Comparison of ENCODE assay signal across 19 cellular contexts in genomic region chr4:126991965-126992364, GRCh38.
DNase-seq lines count a peak whose midpoint lies in the region; ATAC-seq and TF ChIP-seq lines count a peak whose summit lies in the region.
"Had no signal": no experiment of that assay in that cellular context is flagged by ENCODE, and none has a peak within 500 bp of the region (broad histone marks: within the 10 kb centered on the region; RNA-seq: fewer than 3 reads in every experiment).

No MANE protein-coding gene starts in this region.

- intact Hi-C loops in A673 (cut with micrococcal nuclease; ENCODE audit: unreplicated experiment) = no loop called here
- intact Hi-C loops in Right ventricle myocardium superior (cut with DNase I) = no loop called here
- intact Hi-C loops in right lobe of liver (cut with DNase I) = no loop called here

- H3K9me3 ChIP-seq in A673 (ENCODE audit: low read depth, low read length, poor library complexity, severe bottlenecking) = no peaks in the 10 kb centered on the region
- peaks cover 0 to 4% (median 0%) of the 10 kb centered on the region in 4 donors for H3K9me3 ChIP-seq in right lobe of liver
- H3K9me3 ChIP-seq: colonic mucosa, prostate gland had no signal

- ATAC-seq in Right ventricle myocardium superior (ENCODE audit: poor library complexity) (no peak), right lobe of liver (no peak)
- ATAC-seq: activated naive CD8-positive, alpha-beta T cell treated with anti-CD3 and anti-CD28 coated beads, Interleukin-2, amount 50 U/mL, for 24 hours; stimulated activated naive CD8-positive, alpha-beta T cell treated with anti-CD3 and anti-CD28 coated beads, Interleukin-15, amount 100 ng/mL, for 72 hours had no signal

- no peak for TF ChIP-seq POLR2A in right lobe of liver (IDR thresholded peaks at IDR 0.05)

- H3K4me1 ChIP-seq in A673 (ENCODE audit: insufficient read depth, low read length, poor library complexity, severe bottlenecking) (no peaks in the 10 kb centered on the region), right lobe of liver (no peaks in the 10 kb centered on the region)
- H3K4me1 ChIP-seq: colonic mucosa, prostate gland had no signal

- H3K27me3 ChIP-seq in A673 (replicated peaks; ENCODE audit: insufficient read depth, low read depth, low read length, poor library complexity) (no peaks in the 10 kb centered on the region), right lobe of liver (no peaks in the 10 kb centered on the region)
- H3K27me3 ChIP-seq: colonic mucosa had no signal

- POLR2A ChIA-PET in A673 (lab: Charles Lee; ENCODE audit: low non-redundant PET) = no interaction called here

- TF ChIP-seq CTCF in A673 (conservative IDR thresholded peaks at IDR 0.05; ENCODE audit: low read depth, low read length) = no peak
- no peak for TF ChIP-seq CTCF in right lobe of liver (IDR thresholded peaks at IDR 0.05)

- no TSS peak for BruUV-seq in A673 (replicated peaks; lab: Mats Ljungman, UMichigan)

- WGBS in right lobe of liver (ENCODE audit: insufficient coverage, low coverage, low lambda C conversion rate, missing lambda C conversion rate) = 83% methylated on average over 1 of the region's 1 CpG

- no peak overlapping the region for H3K27ac ChIP-seq in A673 (ENCODE audit: low read depth, low read length, poor library complexity, severe bottlenecking)
- no peak overlapping the region for H3K27ac ChIP-seq in right lobe of liver
- H3K27ac ChIP-seq: colonic mucosa, KMS-11, prostate gland had no signal

- in situ Hi-C loops in KBM-7 (cut with MboI; ENCODE audit: low pct_unique_long_range_greater_than_20kb, low sequenced_read_pairs) = no loop called here

- CTCF ChIA-PET in A673 (lab: Charles Lee) = no interaction called here

- H3K4me3 ChIP-seq in A673 (ENCODE audit: low read depth, low read length, poor library complexity, severe bottlenecking) (no peak overlapping the region), right lobe of liver (no peak overlapping the region)
- H3K4me3 ChIP-seq: colonic mucosa, prostate gland had no signal

- H3K36me3 ChIP-seq in A673 (ENCODE audit: insufficient read depth, low read length, poor library complexity, severe bottlenecking) (no peaks in the 10 kb centered on the region), right lobe of liver (no peaks in the 10 kb centered on the region)
- H3K36me3 ChIP-seq: colonic mucosa, prostate gland had no signal

- DNase-seq in A673 (ENCODE audit: low spot score) = peak; percentile 23
- DNase-seq in H4 (ENCODE audit: low spot score) = peak; percentile 62
- peak; percentile 21 for DNase-seq in brain pericyte (ENCODE audit: low read depth, low spot score)
- DNase-seq in inferior parietal cortex (ENCODE audit: extremely low spot score) = peak; percentile 34
- DNase-seq in KBM-7 = no peak
- DNase-seq in Right ventricle myocardium superior = no peak
- no peak for DNase-seq in NCI-H524 treated with DMSO at 0.1 percent for 48 hours (lab: John Stamatoyannopoulos, UW)
- no peak for DNase-seq in right lobe of liver
- DNase-seq: activated CD4-positive, alpha-beta T cell treated with anti-CD3 and anti-CD28 coated beads, Interleukin-2, amount 50 U/mL, for 48 hours; activated naive CD8-positive, alpha-beta T cell treated with anti-CD3 and anti-CD28 coated beads, Interleukin-2, amount 50 U/mL, for 24 hours; colonic mucosa; erythroblast; NCI-H1930; NCI-H510A; SK-N-SH; stimulated activated CD4-positive, alpha-beta T cell treated with anti-CD3 and anti-CD28 coated beads, Interleukin-15, amount 100 ng/mL, for 24 hours; stimulated activated naive CD8-positive, alpha-beta T cell treated with anti-CD3 and anti-CD28 coated beads, Interleukin-15, amount 100 ng/mL, for 72 hours had no signal

Comparison
In these comparisons a context has a peak if more than half of its experiments do, and no peak if none do; other contexts are left out.
1. DNase-seq: peak in A673 (single experiment), H4 (single experiment), brain pericyte (single experiment) and inferior parietal cortex (single experiment); none in KBM-7 (single experiment), Right ventricle myocardium superior (single experiment), NCI-H524 treated with DMSO at 0.1 percent for 48 hours (single experiment) and right lobe of liver (0 of 3).